10 cellular contexts compared by ENCODE assay signal in genomic region chr14:21233457-21234076, GRCh38. TPM values are rescaled to one million over a fixed set of nuclear protein-coding genes. Genes with fewer than 3 reads are reported as not detected.
DNase-seq lines count a peak whose midpoint lies in the region; ATAC-seq, FAIRE-seq and TF ChIP-seq lines count a peak whose summit lies in the region.
"Had no signal": no experiment of that assay in that cellular context is flagged by ENCODE, and none has a peak within 500 bp of the region (broad histone marks: within the 10 kb centered on the region; RNA-seq: fewer than 3 reads in every experiment).

No MANE protein-coding gene starts in this region.

- BruUV-seq in HCT116 (replicated peaks; lab: Mats Ljungman, UMichigan): no TSS peak

- H3K36me3 ChIP-seq in BE2C: peaks cover 96% of the 10 kb centered on the region
- peaks cover 71 to 78% of the 10 kb centered on the region in 2 experiments for H3K36me3 ChIP-seq in HCT116 (ENCODE audit: control insufficient read depth in 1 of 2, insufficient read depth in 2 of 2, low read length in 2 of 2)
- H3K36me3 ChIP-seq in astrocyte (ENCODE audit: insufficient read depth, low read length): peaks cover 61% of the 10 kb centered on the region
- peaks cover 26 to 47% of the 10 kb centered on the region in 2 experiments for H3K36me3 ChIP-seq in keratinocyte (ENCODE audit: control insufficient read depth in 2 of 2, extremely low read depth in 1 of 2, insufficient read depth in 2 of 2, low read length in 2 of 2)

- no peaks in the 10 kb centered on the region for H3K9me1 ChIP-seq in keratinocyte (ENCODE audit: control insufficient read depth, extremely low read depth, insufficient read depth, low read length)

- no peaks in the 10 kb centered on the region for H3K9me2 ChIP-seq in HCT116 (ENCODE audit: insufficient read depth)

- H3K4me1 ChIP-seq in BE2C: no peaks in the 10 kb centered on the region; the same call in 1 of the 2 replicates
- H3K4me1 ChIP-seq in HCT116 (ENCODE audit: control insufficient read depth in 1 of 2, insufficient read depth in 2 of 2, low read length in 2 of 2): no peaks in the 10 kb centered on the region
- H3K4me1 ChIP-seq in astrocyte (ENCODE audit: insufficient read depth, low read length): no peaks in the 10 kb centered on the region
- H3K4me1 ChIP-seq in keratinocyte (ENCODE audit: control insufficient read depth, extremely low read depth, insufficient read depth, low read length): no peaks in the 10 kb centered on the region

- FAIRE-seq in astrocyte (lab: Jason Lieb, UNC) (no peak), keratinocyte (lab: Jason Lieb, UNC) (no peak)
- FAIRE-seq: HTR-8/SVneo had no signal

- dilution Hi-C loops in keratinocyte (cut with MboI; ENCODE audit: extremely low pct_ligation_motif_present, low sequenced_read_pairs): no loop called here

- H3K9me3 ChIP-seq in BE2C (no peaks in the 10 kb centered on the region), HCT116 (ENCODE audit: control insufficient read depth in 1 of 2, insufficient read depth in 1 of 2, low read depth in 1 of 2, low read length in 2 of 2) (no peaks in the 10 kb centered on the region), astrocyte (ENCODE audit: insufficient read depth, low read depth, low read length) (no peaks in the 10 kb centered on the region), keratinocyte (ENCODE audit: control insufficient read depth, low read depth, low read length) (no peaks in the 10 kb centered on the region)

- ATAC-seq in HCT116: peak; percentile 49; the same call in 1 of the 2 replicates
- no peak for ATAC-seq in sciatic nerve
- no peak for ATAC-seq in HG02970 (IDR thresholded peaks at IDR 0.05; ENCODE audit: low FRiP score, unreplicated experiment)
- no peak for ATAC-seq in GM21526 (IDR thresholded peaks at IDR 0.05; ENCODE audit: low FRiP score, unreplicated experiment)

- H3K27ac Mint-ChIP-seq in astrocyte (ENCODE audit: unreplicated experiment): peak overlapping the region; percentile 6

- intact Hi-C loops in HCT116 (cut with micrococcal nuclease) (loop anchor here (5.0 to 10.0 kb wide), 2 partner anchors 131 to 169 kb away; no protein-coding TSS in a partner anchor), sciatic nerve (cut with DNase I) (no loop called here)

- H2AFZ ChIP-seq in HCT116 (ENCODE audit: low read depth, low read length, poor library complexity, severe bottlenecking) (no peak overlapping the region), astrocyte (ENCODE audit: low read depth, low read length) (no peak overlapping the region), keratinocyte (ENCODE audit: control insufficient read depth, low read length) (no peak overlapping the region)

- H3K9ac ChIP-seq in HCT116 (ENCODE audit: low read length) (no peak overlapping the region), astrocyte (ENCODE audit: low read length) (no peak overlapping the region), keratinocyte (ENCODE audit: control insufficient read depth, extremely low read depth, insufficient read depth, low read length) (no peak overlapping the region)

- no peak overlapping the region for H3K4me2 ChIP-seq in HCT116 (ENCODE audit: low read length)
- H3K4me2 ChIP-seq in astrocyte (ENCODE audit: low read length): no peak overlapping the region
- no peak overlapping the region for H3K4me2 ChIP-seq in keratinocyte (ENCODE audit: control insufficient read depth, extremely low read depth, insufficient read depth, low read depth, low read length)

- H3K4me3 ChIP-seq in BE2C (ENCODE audit: low read depth, low read length) (no peak overlapping the region), HCT116 (replicated peaks in 1 of 2; ENCODE audit: low read depth in 1 of 2, low read length in 2 of 2) (no peak overlapping the region), astrocyte (ENCODE audit: insufficient read depth, low read depth, low read length) (no peak overlapping the region), keratinocyte (ENCODE audit: control insufficient read depth in 2 of 3, extremely low read depth in 1 of 3, insufficient read depth in 2 of 3, low read depth in 1 of 3, low read length in 3 of 3) (no peak overlapping the region)

- RAD21 ChIA-PET in HCT116 (lab: Charles Lee; ENCODE audit: low non-redundant PET in 1 of 2, low total read pairs in 2 of 2, uncharacterized antibody in 2 of 2, unreplicated experiment in 2 of 2): no interaction called here

- H4K20me1 ChIP-seq in HCT116 (ENCODE audit: insufficient read depth) (peaks cover 85% of the 10 kb centered on the region), astrocyte (ENCODE audit: insufficient read depth, low read length) (peaks cover 98% of the 10 kb centered on the region), keratinocyte (ENCODE audit: control insufficient read depth, extremely low read depth, insufficient read depth, low read length) (peaks cover 49% of the 10 kb centered on the region)

- CTCF ChIA-PET in HCT116 (lab: Charles Lee): interaction anchor here (0.5 kb wide), 1 partner anchor 324 kb away, joined by 3 read pairs; no protein-coding TSS in a partner anchor

- no peak for DNase-seq in BE2C
- no peak for DNase-seq in HCT116 (ENCODE audit: low read depth, low spot score)
- no peak for DNase-seq in astrocyte (ENCODE audit: low read depth)
- DNase-seq in keratinocyte (ENCODE audit: low read depth, low spot score): no peak
- no peak for DNase-seq in sciatic nerve (ENCODE audit: low spot score)
- no peak for DNase-seq in NCI-H1417 (lab: John Stamatoyannopoulos, UW)
- DNase-seq: central memory CD4-positive, alpha-beta T cell had no signal

- POLR2A ChIA-PET in HCT116 (lab: Charles Lee): no interaction called here

- no peaks in the 10 kb centered on the region for H3K9me3 Mint-ChIP-seq in astrocyte (ENCODE audit: unreplicated experiment)

- H3K4me3 Mint-ChIP-seq in astrocyte (ENCODE audit: unreplicated experiment): no peak overlapping the region

- H3K27me3 Mint-ChIP-seq in astrocyte (ENCODE audit: low read depth, unreplicated experiment): no peaks in the 10 kb centered on the region

- peaks cover 38% of the 10 kb centered on the region for H3K4me1 Mint-ChIP-seq in astrocyte (ENCODE audit: low read depth, unreplicated experiment)

- peaks cover 10% of the 10 kb centered on the region for H3K36me3 Mint-ChIP-seq in astrocyte (ENCODE audit: low read depth, unreplicated experiment)

- no peak for TF ChIP-seq RAD21 in HCT116 (IDR thresholded peaks at IDR 0.05; ENCODE audit: low read depth)

- H3K27ac ChIP-seq in HCT116 (ENCODE audit: low read depth, low read length) (no peak overlapping the region), astrocyte (ENCODE audit: low read depth, low read length) (no peak overlapping the region), keratinocyte (ENCODE audit: control insufficient read depth, insufficient read depth, low read length) (no peak overlapping the region)

- TF ChIP-seq CTCF in BE2C (IDR thresholded peaks at IDR 0.05; ENCODE audit: low read depth, low read length) (peak; percentile 53), HCT116 (IDR thresholded peaks at IDR 0.05 in 2 of 3, conservative IDR thresholded peaks at IDR 0.05 in 1 of 3; ENCODE audit: borderline replicate concordance in 1 of 3, insufficient read depth in 1 of 3, low read depth in 2 of 3, low read length in 2 of 3) (peak in 2 of 3 experiments; percentile 32 to 33; a peak in 2 of 6 replicates), astrocyte (IDR thresholded peaks at IDR 0.05; ENCODE audit: insufficient read depth, low read depth, low read length) (peak; percentile 13), keratinocyte (optimal IDR thresholded peaks at IDR 0.05 in 1 of 3, IDR thresholded peaks at IDR 0.05 in 1 of 3, conservative IDR thresholded peaks at IDR 0.05 in 1 of 3; ENCODE audit: extremely low read depth in 1 of 3, insufficient read depth in 2 of 3, low read length in 3 of 3) (peak; percentile 8 to 39 (median 29))

- no peaks in the 10 kb centered on the region for H3K27me3 ChIP-seq in BE2C
- no peaks in the 10 kb centered on the region for H3K27me3 ChIP-seq in HCT116 (ENCODE audit: insufficient read depth, low read length)
- no peaks in the 10 kb centered on the region for H3K27me3 ChIP-seq in astrocyte (ENCODE audit: insufficient read depth, low read length)
- no peaks in the 10 kb centered on the region for H3K27me3 ChIP-seq in keratinocyte (ENCODE audit: control insufficient read depth, extremely low read depth, insufficient read depth, low read length)

- H3K79me2 ChIP-seq in HCT116 (ENCODE audit: insufficient read depth, low read length): peaks cover 100% of the 10 kb centered on the region
- peaks cover 99% of the 10 kb centered on the region for H3K79me2 ChIP-seq in astrocyte (ENCODE audit: insufficient read depth, low read length)
- H3K79me2 ChIP-seq in keratinocyte (ENCODE audit: control insufficient read depth, insufficient read depth, low read length): peaks cover 99% of the 10 kb centered on the region

- no peak for TF ChIP-seq POLR2A in HCT116 (IDR thresholded peaks at IDR 0.05; ENCODE audit: borderline replicate concordance, extremely low read depth, insufficient read depth, insufficient read length)

TF ChIP-seq in HCT116, 20 proteins besides CTCF, POLR2A, EP300 and RAD21 (continues in another document):
- TF ChIP-seq ZFX (IDR thresholded peaks at IDR 0.05) (no peak), CBX3 (IDR thresholded peaks at IDR 0.05; ENCODE audit: low read depth) (no peak)

RNA-seq across cellular contexts. Expression of gene HNRNPC, which starts 35.7 kb away (rescaled TPM):
- 554 TPM for polyA plus RNA-seq in BE2C (2012; ENCODE audit: insufficient read depth, insufficient read length, low read depth)
- 843 TPM for total RNA-seq in HCT116 (2021; ENCODE audit: unreplicated experiment)
- 620 and 840 TPM in 2 replicates for polyA plus RNA-seq in HCT116 (2012)
- 525 and 536 TPM in 2 replicates for total RNA-seq in astrocyte
- 624 to 871 TPM (median 786 TPM) in 3 replicates for polyA plus RNA-seq in keratinocyte
- polyA plus RNA-seq in keratinocyte (2011; ENCODE audit: low read depth): 2,950 TPM
- polyA plus RNA-seq in keratinocyte (2011; cell fraction: cytosol; rRNA removed): 414 and 574 TPM in 2 replicates
- 390 and 516 TPM in 2 replicates for polyA plus RNA-seq in keratinocyte (2011; cell fraction: nucleus; rRNA removed)
- polyA plus RNA-seq in keratinocyte (2012; ENCODE audit: low replicate concordance): 567 and 714 TPM in 2 replicates
- polyA minus RNA-seq in keratinocyte: 380 to 701 TPM (median 538 TPM) in 3 replicates
- polyA minus RNA-seq in keratinocyte (2011; cell fraction: cytosol; rRNA and poly(A)+ RNA removed): 204 TPM
- 318 and 503 TPM in 2 replicates for polyA minus RNA-seq in keratinocyte (2011; cell fraction: nucleus; rRNA and poly(A)+ RNA removed)
- 395 TPM for total RNA-seq in sciatic nerve

RNA-seq across cellular contexts. Expression of gene RPGRIP1, which starts 46.3 kb away (rescaled TPM):
- polyA plus RNA-seq in BE2C (2012; ENCODE audit: insufficient read depth, insufficient read length, low read depth): 0.36 TPM
- not detected for total RNA-seq in HCT116 (2021; ENCODE audit: unreplicated experiment)
- polyA plus RNA-seq in HCT116 (2012): not detected in 2 replicates
- total RNA-seq in astrocyte: not detected in 2 replicates
- polyA plus RNA-seq in keratinocyte: 0.07 TPM in 1 of 3 replicates, not detected in the others
- not detected for polyA plus RNA-seq in keratinocyte (2011; ENCODE audit: low read depth)
- 0.02 and 0.03 TPM in 2 replicates for polyA plus RNA-seq in keratinocyte (2011; cell fraction: cytosol; rRNA removed)
- polyA plus RNA-seq in keratinocyte (2011; cell fraction: nucleus; rRNA removed): 0.05 TPM in 1 of 2 replicates, not detected in the other
- polyA plus RNA-seq in keratinocyte (2012; ENCODE audit: low replicate concordance): not detected in 2 replicates
- polyA minus RNA-seq in keratinocyte: 0.23 TPM in 1 of 3 replicates, not detected in the others
- not detected for polyA minus RNA-seq in keratinocyte (2011; cell fraction: cytosol; rRNA and poly(A)+ RNA removed)
- polyA minus RNA-seq in keratinocyte (2011; cell fraction: nucleus; rRNA and poly(A)+ RNA removed): not detected in 2 replicates
- total RNA-seq in sciatic nerve: 0.45 TPM
